14 cellular contexts compared by ENCODE assay signal in genomic region chr2:202693503-202693902, GRCh38.
"Had no signal": no experiment of that assay in that cellular context is flagged by ENCODE, and none has a peak within 500 bp of the region (broad histone marks: within the 10 kb centered on the region; RNA-seq: fewer than 3 reads in every experiment).

No MANE protein-coding gene starts in this region.

- DNase-seq: activated CD4-positive, alpha-beta memory T cell treated with anti-CD3 and anti-CD28 coated beads for 36 hours; central memory CD4-positive, alpha-beta T cell; cortex of kidney; effector CD8-positive, alpha-beta T cell; pancreas; stimulated activated CD4-positive, alpha-beta T cell treated with anti-CD3 and anti-CD28 coated beads, Interleukin-2, amount 100 ng/mL, for 48 hours; stimulated activated CD8-positive, alpha-beta memory T cell treated with anti-CD3 and anti-CD28 coated beads, Interleukin-4, amount 100 ng/mL, for 48 hours; stimulated activated naive CD8-positive, alpha-beta T cell treated with anti-CD3 and anti-CD28 coated beads, Interleukin-15, amount 100 ng/mL, for 72 hours; T-helper 2 cell; testis had no signal

- H3K27ac Mint-ChIP-seq: activated CD4-positive, alpha-beta memory T cell treated with anti-CD3 and anti-CD28 coated beads for 36 hours; activated T-helper 2 cell treated with anti-CD3 and anti-CD28 coated beads, Interferon-gamma antibody, Interleukin-2, Interleukin-4, amounts not matched to agents 10 μg/mL and 5 μg/mL and 100 μg/mL, durations not matched to agents 14 hours and 24 hours and 36 hours; neural progenitor cell had no signal

- ATAC-seq: gastroesophageal sphincter; pancreas; stimulated activated naive CD8-positive, alpha-beta T cell treated with anti-CD3 and anti-CD28 coated beads, Interleukin-15, amount 100 ng/mL, for 72 hours had no signal

- H3K27me3 Mint-ChIP-seq: activated CD4-positive, alpha-beta memory T cell treated with anti-CD3 and anti-CD28 coated beads for 36 hours; stimulated activated naive CD8-positive, alpha-beta T cell treated with anti-CD3 and anti-CD28 coated beads, Interleukin-15, amount 100 ng/mL, for 72 hours had no signal

- FAIRE-seq: pancreas, TTC549 had no signal

- H3K9me3 Mint-ChIP-seq: activated CD4-positive, alpha-beta memory T cell treated with anti-CD3 and anti-CD28 coated beads for 36 hours; activated T-helper 2 cell treated with anti-CD3 and anti-CD28 coated beads, Interferon-gamma antibody, Interleukin-2, Interleukin-4, amounts not matched to agents 10 μg/mL and 5 μg/mL and 100 μg/mL, durations not matched to agents 14 hours and 24 hours and 36 hours; neural progenitor cell; stimulated activated naive CD8-positive, alpha-beta T cell treated with anti-CD3 and anti-CD28 coated beads, Interleukin-15, amount 100 ng/mL, for 72 hours had no signal

- H3K4me3 Mint-ChIP-seq: activated CD4-positive, alpha-beta memory T cell treated with anti-CD3 and anti-CD28 coated beads for 36 hours; neural progenitor cell; stimulated activated naive CD8-positive, alpha-beta T cell treated with anti-CD3 and anti-CD28 coated beads, Interleukin-15, amount 100 ng/mL, for 72 hours had no signal

- H3K4me1 Mint-ChIP-seq: neural progenitor cell had no signal
